Comparison of ENCODE assay signal across 8 cellular contexts in the genomic region with DNA sequence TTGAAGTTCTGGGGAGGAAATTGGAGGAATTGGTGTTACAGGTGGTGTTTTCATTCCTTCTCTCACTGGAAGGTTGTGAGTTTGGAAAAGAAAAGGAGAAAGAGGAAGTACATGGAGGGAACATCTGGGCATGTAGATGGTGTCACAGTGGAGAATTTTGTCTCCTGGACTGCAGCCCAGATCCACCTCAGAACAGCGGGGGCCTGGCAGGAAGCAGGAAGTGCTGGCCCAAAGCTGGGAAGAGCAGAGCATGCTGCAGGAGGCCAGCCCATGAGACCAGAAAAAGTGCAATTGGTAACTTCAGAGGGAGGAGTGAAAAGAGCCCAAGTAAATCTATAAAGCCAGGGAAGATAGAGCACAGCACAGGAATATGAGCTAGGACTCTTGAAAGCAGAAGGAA.
DNase-seq lines count a peak whose midpoint lies in the region; ATAC-seq, FAIRE-seq and TF ChIP-seq lines count a peak whose summit lies in the region.
"Not testable (repeated sequence)": the region's sequence is repeated elsewhere in the genome, so short reads cannot be mapped to it uniquely, and the experiment has no call there.

No MANE protein-coding gene starts in this region.

- H3K4me1 ChIP-seq in body of pancreas; left lung; mucosa of descending colon (ENCODE audit: low read depth); aorta (ENCODE audit: control insufficient read depth in 1 of 2, insufficient read depth in 2 of 2, low read length in 2 of 2): not testable (repeated sequence)

- peak; percentile 91 for FAIRE-seq in H54 (lab: Jason Lieb, UNC)
- FAIRE-seq in RCC 7860 (lab: Jason Lieb, UNC) = peak; percentile 51

- not testable (repeated sequence) for H3K27me3 ChIP-seq in body of pancreas; left lung; aorta (ENCODE audit: control insufficient read depth in 1 of 2, insufficient read depth in 2 of 2, low read length in 1 of 2)

- not testable (repeated sequence) for H3K4me3 ChIP-seq in body of pancreas; left lung; mucosa of descending colon; aorta (ENCODE audit: low read length in 2 of 2)

- DNase-seq in H54 (ENCODE audit: insufficient read length, low spot score); RCC 7860 (ENCODE audit: low spot score); body of pancreas; Right ventricle myocardium superior; left ventricle myocardium superior; left lung; mucosa of descending colon; aorta: not testable (repeated sequence)

- WGBS in body of pancreas, 2 donors = no CpG with 5 or more reads among the region's 1 CpG
- WGBS in aorta, 2 donors = no CpG with 5 or more reads among the region's 1 CpG

- ATAC-seq in body of pancreas (peak; percentile 50), Right ventricle myocardium superior (ENCODE audit: poor library complexity) (peak; percentile 44), left ventricle myocardium superior (peak; percentile 57), left lung (peak; percentile 8), mucosa of descending colon (peak; percentile 58), aorta (ENCODE audit: low FRiP score) (peak; percentile 15)

- H3K9me3 ChIP-seq in body of pancreas; left lung; mucosa of descending colon; aorta (ENCODE audit: control insufficient read depth, low read length): not testable (repeated sequence)

- intact Hi-C loops in body of pancreas (cut with DNase I); Right ventricle myocardium superior (cut with DNase I); left ventricle myocardium superior (cut with micrococcal nuclease); left lung (cut with DNase I); mucosa of descending colon (cut with DNase I, micrococcal nuclease); aorta (cut with DNase I): not testable (repeated sequence)

- not testable (repeated sequence) for H3K36me3 ChIP-seq in body of pancreas (replicated peaks in 1 of 2; ENCODE audit: insufficient read depth in 1 of 2, low read depth in 2 of 2); left lung; mucosa of descending colon (ENCODE audit: low read depth); aorta (ENCODE audit: control insufficient read depth in 1 of 2, insufficient read depth in 2 of 2, low read length in 1 of 2)

- TF ChIP-seq POLR2A in H54 (IDR thresholded peaks at IDR 0.05; ENCODE audit: low read depth, low read length); body of pancreas (IDR thresholded peaks at IDR 0.05): not testable (repeated sequence)

- not testable (repeated sequence) for H3K27ac ChIP-seq in body of pancreas; left lung; aorta (ENCODE audit: low read depth in 1 of 2, low read length in 2 of 2)

- TF ChIP-seq CTCF in body of pancreas (IDR thresholded peaks at IDR 0.05); left lung (IDR thresholded peaks at IDR 0.05); mucosa of descending colon (IDR thresholded peaks at IDR 0.05): not testable (repeated sequence)

Comparison
In these comparisons a context has a peak if more than half of its experiments do, and no peak if none do; other contexts are left out.
1. ATAC-seq: peak in every context shown above with its lines; median percentile 58 in mucosa of descending colon; 57 in left ventricle myocardium superior; 50 in body of pancreas; 44 in Right ventricle myocardium superior; 15 in aorta; 8 in left lung.